9 cellular contexts compared by ENCODE assay signal in genomic region chr2:174836345-174836999, GRCh38.
DNase-seq lines count a peak whose midpoint lies in the region; ATAC-seq and TF ChIP-seq lines count a peak whose summit lies in the region.
"Had no signal": no experiment of that assay in that cellular context is flagged by ENCODE, and none has a peak within 500 bp of the region (broad histone marks: within the 10 kb centered on the region; RNA-seq: fewer than 3 reads in every experiment).

No MANE protein-coding gene starts in this region.

- H3K4me3 ChIP-seq in adrenal gland (no peak overlapping the region), iPS-18a (ENCODE audit: low read length) (no peak overlapping the region)

- no peak overlapping the region for H3K9ac ChIP-seq in iPS-18a (ENCODE audit: low read length)

- peaks cover 0 to 8% of the 10 kb centered on the region in 2 donors for H3K4me1 ChIP-seq in adrenal gland (replicated peaks in 1 of 2)
- H3K4me1 ChIP-seq in iPS-18a (ENCODE audit: control insufficient read depth, low read depth, low read length), result peaks cover 26% of the 10 kb centered on the region

- H3K36me3 ChIP-seq in adrenal gland (replicated peaks in 1 of 2), result no peaks in the 10 kb centered on the region
- no peaks in the 10 kb centered on the region for H3K36me3 ChIP-seq in iPS-18a (ENCODE audit: control insufficient read depth, low read depth, low read length)

- WGBS in adrenal gland, 4 donors, result 73 to 77% (median 75%) methylated on average over 3 of the region's 3 CpGs

- ATAC-seq in HG02885 (IDR thresholded peaks at IDR 0.05; ENCODE audit: poor library complexity, unreplicated experiment) (no peak), HG02798 (IDR thresholded peaks at IDR 0.05; ENCODE audit: poor library complexity, unreplicated experiment) (no peak)

- peak; percentile 94 for DNase-seq in ACHN
- DNase-seq in HK-2 (ENCODE audit: unreplicated experiment), result peak; percentile 40
- peak in 6 of 7 donors; percentile 10 to 58 (median 42) for DNase-seq in adrenal gland
- no peak for DNase-seq in NCI-H2107 (lab: John Stamatoyannopoulos, UW)
- no peak for DNase-seq in SKM-1 treated with dmso at 0.1 percent for 144 hours (lab: John Stamatoyannopoulos, UW; ENCODE audit: unreplicated experiment)
- DNase-seq: NCI-H774 had no signal

- in situ Hi-C loops in ACHN (cut with HindIII; ENCODE audit: low pct_ligation_motif_present, low pct_unique_long_range_greater_than_20kb, low sequenced_read_pairs), result no loop called here

- TF ChIP-seq CTCF in adrenal gland (IDR thresholded peaks at IDR 0.05), result no peak

- intact Hi-C loops in adrenal gland (cut with DNase I), result no loop called here

- H3K27ac ChIP-seq in adrenal gland (no peak overlapping the region), iPS-18a (ENCODE audit: low read length) (peak overlapping the region; percentile 18)

- H3K27me3 ChIP-seq in adrenal gland, result no peaks in the 10 kb centered on the region
- H3K27me3 ChIP-seq in iPS-18a (ENCODE audit: control insufficient read depth, insufficient read depth, low read length), result no peaks in the 10 kb centered on the region

- TF ChIP-seq POLR2A in adrenal gland (IDR thresholded peaks at IDR 0.05), result no peak

- H3K9me3 ChIP-seq in adrenal gland (replicated peaks in 1 of 3) (no peaks in the 10 kb centered on the region), iPS-18a (ENCODE audit: control insufficient read depth, low read depth, low read length) (no peaks in the 10 kb centered on the region)

Comparison
In these comparisons a context has a peak if more than half of its experiments do, and no peak if none do; other contexts are left out.
1. DNase-seq: peak in ACHN (single experiment), HK-2 (single experiment) and adrenal gland (6 of 7); none in NCI-H2107 (single experiment) and SKM-1 treated with dmso at 0.1 percent for 144 hours (single experiment).